Comparison of ENCODE assay signal across 8 cellular contexts in the genomic region with DNA sequence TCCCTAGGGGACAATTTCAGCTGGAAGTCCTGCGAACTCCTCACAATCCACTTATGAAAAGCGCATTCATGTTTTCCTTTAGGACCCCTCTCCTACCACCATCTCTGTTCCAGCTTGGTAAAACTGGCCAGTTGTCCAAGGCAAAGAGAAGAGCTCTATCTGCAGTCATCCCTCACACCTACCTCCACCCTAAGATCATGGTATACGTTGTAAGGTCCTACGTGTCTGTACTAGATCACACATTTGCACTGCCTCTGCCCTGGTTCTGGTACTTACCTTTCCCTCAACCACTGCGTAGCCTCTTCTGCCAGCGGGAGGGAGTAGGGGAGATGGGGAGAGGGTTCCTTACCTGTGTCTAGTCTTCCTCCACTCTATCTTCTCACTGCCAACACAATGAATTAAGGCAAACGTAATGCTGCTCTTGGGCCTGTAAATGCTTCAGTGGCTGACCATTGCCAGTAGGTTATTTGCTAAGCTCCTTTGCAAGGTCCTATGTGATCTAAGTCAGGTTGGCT. TPM values are rescaled to one million over a fixed set of nuclear protein-coding genes. Genes with fewer than 3 reads are reported as not detected.
A peak's percentile ranks its signal among the peaks of the same experiment; 100 is the strongest.
DNase-seq lines count a peak whose midpoint lies in the region; ATAC-seq lines count a peak whose summit lies in the region.

No MANE protein-coding gene starts in this region.

- H3K9ac ChIP-seq in NT2/D1 (ENCODE audit: insufficient read length, low read depth), result peak overlapping the region; percentile 85

- ATAC-seq in HG02973 (IDR thresholded peaks at IDR 0.05; ENCODE audit: unreplicated experiment), result no peak
- ATAC-seq in GM21447 (IDR thresholded peaks at IDR 0.05; ENCODE audit: unreplicated experiment), result no peak

- DNase-seq in Daoy (ENCODE audit: low read depth) (peak; percentile 4), NT2/D1 (ENCODE audit: low read depth, low spot score) (no peak), dermis blood vessel endothelial cell (peak; percentile 6), H4 (ENCODE audit: low spot score) (no peak)
- DNase-seq in stimulated activated naive CD4-positive, alpha-beta T cell treated with Interleukin-2 at 50 U/mL for 16 hours (lab: John Stamatoyannopoulos, UW), result no peak

- H3K9me3 ChIP-seq in NT2/D1 (ENCODE audit: insufficient read depth, low read length) (no peaks in the 10 kb centered on the region), muscle layer of duodenum (ENCODE audit: control insufficient read depth in 1 of 2, low read length in 2 of 2) (no peaks in the 10 kb centered on the region)

- peak overlapping the region; percentile 100 for H3K27ac ChIP-seq in muscle layer of duodenum (ENCODE audit: low read length)

- H3K4me3 ChIP-seq in NT2/D1 (ENCODE audit: insufficient read length, low read depth) (peak overlapping the region; percentile 82), muscle layer of duodenum (ENCODE audit: low read depth in 1 of 2, low read length in 2 of 2) (peak overlapping the region; percentile 96 to 97)

- peaks cover 3% of the 10 kb centered on the region for H3K4me1 ChIP-seq in NT2/D1 (ENCODE audit: insufficient read depth, insufficient read length)
- peaks cover 9 to 13% of the 10 kb centered on the region in 2 donors for H3K4me1 ChIP-seq in muscle layer of duodenum (ENCODE audit: control insufficient read depth in 1 of 2, insufficient read depth in 2 of 2, low read length in 2 of 2)

- peaks cover 18% of the 10 kb centered on the region for H3K36me3 ChIP-seq in NT2/D1 (ENCODE audit: insufficient read depth, insufficient read length, low read length)
- H3K36me3 ChIP-seq in muscle layer of duodenum (ENCODE audit: control insufficient read depth in 1 of 2, insufficient read depth in 2 of 2, low read length in 2 of 2), result peaks cover 6 to 7% of the 10 kb centered on the region in 2 donors

- H3K27me3 ChIP-seq in NT2/D1 (ENCODE audit: insufficient read depth, insufficient read length), result no peaks in the 10 kb centered on the region
- no peaks in the 10 kb centered on the region for H3K27me3 ChIP-seq in muscle layer of duodenum (ENCODE audit: low read depth, low read length)

RNA-seq across cellular contexts. Expression of gene NUP133, which starts 0.7 kb away (rescaled TPM):
- total RNA-seq in Daoy (2014; rRNA removed; shearing (Covaris generic)), result 55.8 and 57.0 TPM in 2 replicates
- total RNA-seq in dermis blood vessel endothelial cell, result 40.0 and 50.0 TPM in 2 replicates
- total RNA-seq in H4 (2014; rRNA removed; shearing (Covaris generic)), result 29.6 and 32.6 TPM in 2 replicates

RNA-seq across cellular contexts. Expression of gene ABCB10, which starts 49.6 kb away (rescaled TPM):
- 9.4 and 12.0 TPM in 2 replicates for total RNA-seq in Daoy (2014; rRNA removed; shearing (Covaris generic))
- total RNA-seq in dermis blood vessel endothelial cell, result 35.7 and 36.8 TPM in 2 replicates
- total RNA-seq in H4 (2014; rRNA removed; shearing (Covaris generic)), result 8.9 and 13.6 TPM in 2 replicates

Comparison
In these comparisons a context has a peak if more than half of its experiments do, and no peak if none do; other contexts are left out.
1. DNase-seq: peak in Daoy (single experiment) and dermis blood vessel endothelial cell (single experiment); none in NT2/D1 (single experiment), stimulated activated naive CD4-positive, alpha-beta T cell treated with Interleukin-2 at 50 U/mL for 16 hours (single experiment) and H4 (single experiment).